Comparison of ENCODE assay signal across 8 cellular contexts in genomic region chr9:21789541-21790037, GRCh38. TPM values are rescaled to one million over a fixed set of nuclear protein-coding genes. Genes with fewer than 3 reads are reported as not detected.
A peak's percentile ranks its signal among the peaks of the same experiment; 100 is the strongest.
DNase-seq lines count a peak whose midpoint lies in the region; ATAC-seq and TF ChIP-seq lines count a peak whose summit lies in the region.

No MANE protein-coding gene starts in this region.

- TF ChIP-seq EP300 in stomach (IDR thresholded peaks at IDR 0.05): no peak

- no peak overlapping the region for H3K4me3 ChIP-seq in right lobe of liver
- peak overlapping the region in 3 of 4 donors; percentile 20 to 27 (median 24) for H3K4me3 ChIP-seq in stomach

- H3K4me1 ChIP-seq in right lobe of liver (no peaks in the 10 kb centered on the region), stomach (peaks cover 0 to 11% (median 2%) of the 10 kb centered on the region in 4 donors)

- H3K27ac ChIP-seq in right lobe of liver (no peak overlapping the region), stomach (no peak overlapping the region)

- H3K4me3 Mint-ChIP-seq in dendritic cell treated with granulocyte-macrophage colony-stimulating factor and Interleukin-4, amounts not matched to agents 40 ng/mL and 50 ng/mL, for 4 days: peak overlapping the region; percentile 64

- ATAC-seq in GM18505 (IDR thresholded peaks at IDR 0.05; ENCODE audit: unreplicated experiment) (peak; percentile 96), HG02943 (IDR thresholded peaks at IDR 0.05; ENCODE audit: low read depth, unreplicated experiment) (peak; percentile 98), right lobe of liver (peak; percentile 98 to 100 (median 99))

- no peaks in the 10 kb centered on the region for H3K36me3 Mint-ChIP-seq in dendritic cell treated with granulocyte-macrophage colony-stimulating factor and Interleukin-4, amounts not matched to agents 40 ng/mL and 50 ng/mL, for 4 days (ENCODE audit: low read depth)

- peaks cover 9% of the 10 kb centered on the region for H3K4me1 Mint-ChIP-seq in dendritic cell treated with granulocyte-macrophage colony-stimulating factor and Interleukin-4, amounts not matched to agents 40 ng/mL and 50 ng/mL, for 4 days (ENCODE audit: low read depth)

- DNase-seq in AG09319 (ENCODE audit: extremely low read depth, low read depth): peak; percentile 84
- DNase-seq in NCI-H1694 treated with DMSO at 0.1 percent for 48 hours (lab: John Stamatoyannopoulos, UW): peak; percentile 81
- DNase-seq in T-helper 22 cell (ENCODE audit: low read depth): peak; percentile 26
- peak in 1 of 3 donors; percentile 51 for DNase-seq in right lobe of liver
- DNase-seq in stomach: peak; percentile 65

- intact Hi-C loops in dendritic cell treated with granulocyte-macrophage colony-stimulating factor and Interleukin-4, amounts not matched to agents 40 ng/mL and 50 ng/mL, for 4 days (cut with micrococcal nuclease): loop anchor here (1.0 to 2.0 kb wide), 5 partner anchors 80 to 594 kb away; no protein-coding TSS in a partner anchor
- intact Hi-C loops in right lobe of liver (cut with DNase I): no loop called here
- intact Hi-C loops in stomach (cut with DNase I; ENCODE audit: low total_unique reads): loop anchor here (10.0 kb wide), 1 partner anchor 475 kb away; no protein-coding TSS in a partner anchor

- no peaks in the 10 kb centered on the region for H3K27me3 ChIP-seq in right lobe of liver
- H3K27me3 ChIP-seq in stomach: peaks cover 0 to 29% (median 0%) of the 10 kb centered on the region in 3 donors

- peak; percentile 54 for TF ChIP-seq CTCF in AG09319 (IDR thresholded peaks at IDR 0.05; ENCODE audit: low read depth, low read length)
- TF ChIP-seq CTCF in right lobe of liver (IDR thresholded peaks at IDR 0.05): peak; percentile 78 to 84 (median 81)
- peak in 5 of 7 experiments; percentile 54 to 93 (median 80) for TF ChIP-seq CTCF in stomach (IDR thresholded peaks at IDR 0.05)

- no peaks in the 10 kb centered on the region for H3K9me3 Mint-ChIP-seq in dendritic cell treated with granulocyte-macrophage colony-stimulating factor and Interleukin-4, amounts not matched to agents 40 ng/mL and 50 ng/mL, for 4 days

- H3K36me3 ChIP-seq in right lobe of liver (no peaks in the 10 kb centered on the region), stomach (no peaks in the 10 kb centered on the region)

- H3K9me3 ChIP-seq in right lobe of liver: no peaks in the 10 kb centered on the region
- no peaks in the 10 kb centered on the region for H3K9me3 ChIP-seq in stomach

- TF ChIP-seq POLR2A in GM18505 (IDR thresholded peaks at IDR 0.05; ENCODE audit: borderline replicate concordance, extremely low read depth, insufficient read depth, insufficient read length) (no peak), right lobe of liver (IDR thresholded peaks at IDR 0.05) (no peak), stomach (IDR thresholded peaks at IDR 0.05) (no peak)

- 0% methylated on average over 2 of the region's 2 CpGs for WGBS in right lobe of liver (ENCODE audit: insufficient coverage, low coverage, low lambda C conversion rate, missing lambda C conversion rate)
- 0 to 1% (median 0%) methylated on average over 2 of the region's 2 CpGs for WGBS in stomach, 5 donors

- H3K27me3 Mint-ChIP-seq in dendritic cell treated with granulocyte-macrophage colony-stimulating factor and Interleukin-4, amounts not matched to agents 40 ng/mL and 50 ng/mL, for 4 days: peaks cover 7% of the 10 kb centered on the region

- no peak overlapping the region for H3K27ac Mint-ChIP-seq in dendritic cell treated with granulocyte-macrophage colony-stimulating factor and Interleukin-4, amounts not matched to agents 40 ng/mL and 50 ng/mL, for 4 days

RNA-seq across cellular contexts. Expression of gene MTAP, which starts 12.8 kb away (rescaled TPM):
- total RNA-seq in right lobe of liver (10 to 100 TPM; 18.1 to 23.7 (median 20.5) TPM), stomach (10 to 100 TPM in 4 of 5 donors, 1 to 10 TPM in 1; 1.2 to 38.4 (median 17.9) TPM)
- 10 to 100 TPM in 2 of 3 donors, 1 to 10 TPM in 1; 8.8 to 14.1 (median 10.1) TPM for polyA plus RNA-seq in stomach

Comparison
In these comparisons a context has a peak if more than half of its experiments do, and no peak if none do; other contexts are left out.
1. H3K4me3 ChIP-seq: peak in stomach (3 of 4); none in right lobe of liver (0 of 3).
2. intact Hi-C loops: an anchor here in dendritic cell treated with granulocyte-macrophage colony-stimulating factor and Interleukin-4, amounts not matched to agents 40 ng/mL and 50 ng/mL, for 4 days (1.0 to 2.0 kb wide) and stomach (10.0 kb wide); none called in right lobe of liver.
3. Peak in every context shown above with its lines, with median percentiles within 50 percentile points of each other: CTCF ChIP-seq and ATAC-seq.